9 cellular contexts compared by ENCODE assay signal in genomic region chr1:24535021-24535424, GRCh38. TPM values are rescaled to one million over a fixed set of nuclear protein-coding genes. Genes with fewer than 3 reads are reported as not detected.
DNase-seq lines count a peak whose midpoint lies in the region; ATAC-seq and TF ChIP-seq lines count a peak whose summit lies in the region.
"Had no signal": no experiment of that assay in that cellular context is flagged by ENCODE, and none has a peak within 500 bp of the region (broad histone marks: within the 10 kb centered on the region; RNA-seq: fewer than 3 reads in every experiment).

No MANE protein-coding gene starts in this region.

- H4K20me1 ChIP-seq in BLaER1 treated with 17β-estradiol and CSF1 and Interleukin-3, amounts not matched to agents 10 nM and 100 nM = peaks cover 0 to 13% (median 0%) of the 10 kb centered on the region in 11 experiments; a peak in 3 of 22 replicates
- H4K20me1 ChIP-seq in Loucy (ENCODE audit: insufficient read depth, low read length, poor library complexity, severe bottlenecking) = no peaks in the 10 kb centered on the region

- peaks cover 13% of the 10 kb centered on the region for H3F3A ChIP-seq in Loucy (ENCODE audit: low read depth)

- no peaks in the 10 kb centered on the region for H3K9me3 Mint-ChIP-seq in naive B cell
- H3K9me3 Mint-ChIP-seq: neural crest cell had no signal

- H3K27ac ChIP-seq in BLaER1 treated with 17β-estradiol and CSF1 and Interleukin-3, amounts not matched to agents 10 nM and 100 nM = peak overlapping the region in 5 of 11 experiments; percentile 19 to 57 (median 39); a peak in 7 of 22 replicates

- ATAC-seq in naive B cell (ENCODE audit: low read depth in 2 of 2) (peak; percentile 87 to 88), HG03460 (IDR thresholded peaks at IDR 0.05; ENCODE audit: unreplicated experiment) (no peak)

- peaks cover 0 to 7% of the 10 kb centered on the region in 2 donors for H3K36me3 Mint-ChIP-seq in naive B cell

- no peaks in the 10 kb centered on the region for H3K9me2 ChIP-seq in Loucy (replicated peaks; ENCODE audit: low read depth, low read length)

- H3K4me2 ChIP-seq in BLaER1 treated with 17β-estradiol and CSF1 and Interleukin-3, amounts not matched to agents 10 nM and 100 nM = peak overlapping the region; percentile 76 to 98 (median 96)
- H3K4me2 ChIP-seq in Loucy (ENCODE audit: low read depth, low read length, poor library complexity, severe bottlenecking) = peak overlapping the region; percentile 75

- peak; percentile 66 for DNase-seq in activated T-cell treated with anti-CD3 and anti-CD28 coated beads for 24 hours (ENCODE audit: low read depth)
- peak; percentile 80 for DNase-seq in naive B cell
- DNase-seq in cerebellar cortex (ENCODE audit: low spot score) = no peak
- DNase-seq in foreskin fibroblast = no peak
- DNase-seq in NCI-H2171 (lab: John Stamatoyannopoulos, UW) = no peak

- peaks cover 30 to 38% (median 34%) of the 10 kb centered on the region in 10 experiments for H3K4me1 ChIP-seq in BLaER1 treated with 17β-estradiol and CSF1 and Interleukin-3, amounts not matched to agents 10 nM and 100 nM
- H3K4me1 ChIP-seq in Loucy (ENCODE audit: insufficient read depth, low read length, poor library complexity, severe bottlenecking) = peaks cover 35% of the 10 kb centered on the region

- H3K27ac Mint-ChIP-seq in naive B cell = peak overlapping the region; percentile 93 to 99 (median 98)

- H3K79me2 ChIP-seq in Loucy (ENCODE audit: insufficient read depth, low read length) = no peaks in the 10 kb centered on the region; the same call in 1 of the 2 replicates

- peaks cover 21 to 58% (median 30%) of the 10 kb centered on the region in 3 donors for H3K4me1 Mint-ChIP-seq in naive B cell

- H3K27me3 Mint-ChIP-seq in naive B cell = no peaks in the 10 kb centered on the region

- H3K9me3 ChIP-seq in BLaER1 treated with 17β-estradiol and CSF1 and Interleukin-3, amounts not matched to agents 10 nM and 100 nM (replicated peaks in 1 of 11) = no peaks in the 10 kb centered on the region
- H3K9me3 ChIP-seq in Loucy (ENCODE audit: insufficient read depth, low read depth, low read length) = no peaks in the 10 kb centered on the region

- peak overlapping the region; percentile 36 to 71 (median 61); a peak in 19 of 22 replicates for H3K9ac ChIP-seq in BLaER1 treated with 17β-estradiol and CSF1 and Interleukin-3, amounts not matched to agents 10 nM and 100 nM
- peak overlapping the region; percentile 70 for H3K9ac ChIP-seq in Loucy (ENCODE audit: low read depth, low read length, poor library complexity, severe bottlenecking)

- H3K27me3 ChIP-seq in BLaER1 treated with 17β-estradiol and CSF1 and Interleukin-3, amounts not matched to agents 10 nM and 100 nM = peaks cover 14 to 53% (median 45%) of the 10 kb centered on the region in 11 experiments; a peak in 21 of 22 replicates
- no peaks in the 10 kb centered on the region for H3K27me3 ChIP-seq in Loucy (ENCODE audit: insufficient read depth, low read length, poor library complexity, severe bottlenecking)

- TF ChIP-seq CTCF in Loucy (conservative IDR thresholded peaks at IDR 0.05; ENCODE audit: low read length) (no peak), foreskin fibroblast (IDR thresholded peaks at IDR 0.05; ENCODE audit: low read depth, low read length) (no peak)

- peak overlapping the region; percentile 38 to 66 (median 54) for H3K4me3 ChIP-seq in BLaER1 treated with 17β-estradiol and CSF1 and Interleukin-3, amounts not matched to agents 10 nM and 100 nM
- H3K4me3 ChIP-seq in Loucy (ENCODE audit: low read length, poor library complexity, severe bottlenecking) (peak overlapping the region; percentile 70), foreskin fibroblast (ENCODE audit: low read depth in 1 of 2, low read length in 2 of 2) (no peak overlapping the region)

- H3K36me3 ChIP-seq in BLaER1 treated with 17β-estradiol and CSF1 and Interleukin-3, amounts not matched to agents 10 nM and 100 nM = no peaks in the 10 kb centered on the region
- H3K36me3 ChIP-seq in Loucy (ENCODE audit: insufficient read depth, low read length) = peaks cover 4% of the 10 kb centered on the region; the same call in 1 of the 2 replicates

- peak overlapping the region; percentile 75 to 92 (median 86) for H3K4me3 Mint-ChIP-seq in naive B cell
- H3K4me3 Mint-ChIP-seq: neural crest cell had no signal

- H2AFZ ChIP-seq in Loucy (ENCODE audit: low read length) = peak overlapping the region; percentile 78

RNA-seq across cellular contexts. Expression of gene NCMAP, which starts 20.9 kb away (rescaled TPM):
- polyA plus RNA-seq in naive B cell (ENCODE audit: low read depth in 6 of 6) = not detected

RNA-seq across cellular contexts. Expression of gene RCAN3, which starts 32.4 kb away (rescaled TPM):
- 10 to 100 TPM; 25.2 to 38.3 (median 32.0) TPM for polyA plus RNA-seq in naive B cell (ENCODE audit: low read depth in 6 of 6)

Comparison
In these comparisons a context has a peak if more than half of its experiments do, and no peak if none do; other contexts are left out.
1. H3K4me3 ChIP-seq: peak in BLaER1 treated with 17β-estradiol and CSF1 and Interleukin-3, amounts not matched to agents 10 nM and 100 nM (10 of 10) and Loucy (single experiment); none in foreskin fibroblast (0 of 2).
2. DNase-seq: peak in activated T-cell treated with anti-CD3 and anti-CD28 coated beads for 24 hours (single experiment) and naive B cell (single experiment); none in cerebellar cortex (single experiment), foreskin fibroblast (0 of 2) and NCI-H2171 (single experiment).